Comparison of ENCODE assay signal across 1 cellular context in the genomic region with DNA sequence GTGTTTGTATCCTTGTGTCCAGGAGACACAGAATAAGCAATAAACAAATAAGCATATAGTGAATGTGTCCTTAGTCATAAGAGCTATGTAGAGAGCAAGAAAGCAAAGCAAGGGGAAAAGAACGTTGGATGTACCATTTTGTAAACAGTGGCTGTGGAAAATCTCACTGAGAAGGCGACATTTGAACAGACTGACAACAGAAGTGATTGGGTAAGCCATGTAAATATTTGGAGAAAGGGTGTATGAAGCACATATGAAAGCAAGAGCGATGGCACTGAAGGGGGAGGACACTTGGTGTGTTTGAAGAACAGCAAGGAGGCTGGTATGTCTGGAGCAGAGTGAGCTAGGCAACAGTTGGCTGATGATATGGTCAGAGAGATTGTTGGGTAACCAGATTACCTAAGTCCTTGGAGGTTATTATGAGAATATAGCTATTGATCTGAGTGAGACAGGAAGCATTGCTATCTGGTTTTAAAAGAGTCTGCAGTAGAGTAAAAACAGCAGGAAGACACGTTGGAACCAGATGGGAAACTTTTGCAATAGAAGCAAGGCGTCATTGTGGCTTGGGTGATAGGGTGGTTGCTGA.
A peak's percentile ranks its signal among the peaks of the same experiment; 100 is the strongest.
TF ChIP-seq lines count a peak whose summit lies in the region.

No MANE protein-coding gene starts in this region.

TF ChIP-seq in HepG2, 621 proteins besides CTCF, POLR2A, EP300 and RAD21 (continued from another document and continues in another):
- TF ChIP-seq ZBTB40 (IDR thresholded peaks at IDR 0.05) = no peak
- no peak for TF ChIP-seq ZBTB40 (CRISPR knock-in tag; IDR thresholded peaks at IDR 0.05)
- no peak for TF ChIP-seq ZNF160 (CRISPR knock-in tag; IDR thresholded peaks at IDR 0.05)
- TF ChIP-seq ZNF577 (CRISPR knock-in tag; IDR thresholded peaks at IDR 0.05; ENCODE audit: borderline replicate concordance, low read depth) = no peak
- peak; percentile 66; the same call in 1 of the 2 replicates for TF ChIP-seq HHEX (CRISPR knock-in tag; IDR thresholded peaks at IDR 0.05)
- peak; percentile 76 for TF ChIP-seq ZNF644 (CRISPR knock-in tag; IDR thresholded peaks at IDR 0.05; ENCODE audit: low read depth)
- no peak for TF ChIP-seq STAT6 (CRISPR knock-in tag; IDR thresholded peaks at IDR 0.05; ENCODE audit: borderline replicate concordance)
- TF ChIP-seq IKZF5 (CRISPR knock-in tag; IDR thresholded peaks at IDR 0.05) = 0 out of 2 replicates have a peak, but pooled peaks have one; percentile 31
- peak; percentile 52; the same call in 1 of the 2 replicates for TF ChIP-seq MIER3 (CRISPR knock-in tag; IDR thresholded peaks at IDR 0.05; ENCODE audit: borderline replicate concordance)
- 0 out of 2 replicates have a peak, but pooled peaks have one; percentile 49 for TF ChIP-seq TBX3 (IDR thresholded peaks at IDR 0.05; ENCODE audit: borderline replicate concordance)
- TF ChIP-seq SALL2 (CRISPR knock-in tag; IDR thresholded peaks at IDR 0.05) = no peak
- TF ChIP-seq, protein P1, sequence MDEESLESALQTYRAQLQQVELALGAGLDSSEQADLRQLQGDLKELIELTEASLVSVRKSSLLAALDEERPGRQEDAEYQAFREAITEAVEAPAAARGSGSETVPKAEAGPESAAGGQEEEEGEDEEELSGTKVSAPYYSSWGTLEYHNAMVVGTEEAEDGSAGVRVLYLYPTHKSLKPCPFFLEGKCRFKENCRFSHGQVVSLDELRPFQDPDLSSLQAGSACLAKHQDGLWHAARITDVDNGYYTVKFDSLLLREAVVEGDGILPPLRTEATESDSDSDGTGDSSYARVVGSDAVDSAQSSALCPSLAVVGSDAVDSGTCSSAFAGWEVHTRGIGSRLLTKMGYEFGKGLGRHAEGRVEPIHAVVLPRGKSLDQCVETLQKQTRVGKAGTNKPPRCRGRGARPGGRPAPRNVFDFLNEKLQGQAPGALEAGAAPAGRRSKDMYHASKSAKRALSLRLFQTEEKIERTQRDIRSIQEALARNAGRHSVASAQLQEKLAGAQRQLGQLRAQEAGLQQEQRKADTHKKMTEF (CRISPR knock-in tag; IDR thresholded peaks at IDR 0.05) = peak; percentile 27; the same call in 1 of the 2 replicates
- no peak for TF ChIP-seq FOXP1 (IDR thresholded peaks at IDR 0.05)
- TF ChIP-seq FOXP1 (CRISPR knock-in tag; IDR thresholded peaks at IDR 0.05) = peak; percentile 88
- peak; percentile 53; the same call in 1 of the 2 replicates for TF ChIP-seq THAP11 (CRISPR knock-in tag; IDR thresholded peaks at IDR 0.05)
- 0 out of 2 replicates have a peak, but pooled peaks have one; percentile 30 for TF ChIP-seq MIXL1 (CRISPR knock-in tag; IDR thresholded peaks at IDR 0.05)
- TF ChIP-seq ZFAT (CRISPR knock-in tag; conservative IDR thresholded peaks at IDR 0.05) = no peak
- TF ChIP-seq ZNF124 (CRISPR knock-in tag; IDR thresholded peaks at IDR 0.05) = no peak
- TF ChIP-seq RFX3 (CRISPR knock-in tag; IDR thresholded peaks at IDR 0.05) = no peak
- TF ChIP-seq CHD4 (IDR thresholded peaks at IDR 0.05; ENCODE audit: borderline replicate concordance, low read length) = no peak
- TF ChIP-seq, protein P2, sequence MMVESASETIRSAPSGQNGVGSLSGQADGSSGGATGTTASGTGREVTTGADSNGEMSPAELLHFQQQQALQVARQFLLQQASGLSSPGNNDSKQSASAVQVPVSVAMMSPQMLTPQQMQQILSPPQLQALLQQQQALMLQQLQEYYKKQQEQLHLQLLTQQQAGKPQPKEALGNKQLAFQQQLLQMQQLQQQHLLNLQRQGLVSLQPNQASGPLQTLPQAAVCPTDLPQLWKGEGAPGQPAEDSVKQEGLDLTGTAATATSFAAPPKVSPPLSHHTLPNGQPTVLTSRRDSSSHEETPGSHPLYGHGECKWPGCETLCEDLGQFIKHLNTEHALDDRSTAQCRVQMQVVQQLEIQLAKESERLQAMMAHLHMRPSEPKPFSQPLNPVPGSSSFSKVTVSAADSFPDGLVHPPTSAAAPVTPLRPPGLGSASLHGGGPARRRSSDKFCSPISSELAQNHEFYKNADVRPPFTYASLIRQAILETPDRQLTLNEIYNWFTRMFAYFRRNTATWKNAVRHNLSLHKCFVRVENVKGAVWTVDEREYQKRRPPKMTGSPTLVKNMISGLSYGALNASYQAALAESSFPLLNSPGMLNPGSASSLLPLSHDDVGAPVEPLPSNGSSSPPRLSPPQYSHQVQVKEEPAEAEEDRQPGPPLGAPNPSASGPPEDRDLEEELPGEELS (CRISPR knock-in tag; IDR thresholded peaks at IDR 0.05) = peak; percentile 71
- TF ChIP-seq LCORL (IDR thresholded peaks at IDR 0.05) = peak; percentile 18; the same call in 1 of the 2 replicates
- TF ChIP-seq LCORL (CRISPR knock-in tag; IDR thresholded peaks at IDR 0.05) = no peak
- TF ChIP-seq, protein P3, sequence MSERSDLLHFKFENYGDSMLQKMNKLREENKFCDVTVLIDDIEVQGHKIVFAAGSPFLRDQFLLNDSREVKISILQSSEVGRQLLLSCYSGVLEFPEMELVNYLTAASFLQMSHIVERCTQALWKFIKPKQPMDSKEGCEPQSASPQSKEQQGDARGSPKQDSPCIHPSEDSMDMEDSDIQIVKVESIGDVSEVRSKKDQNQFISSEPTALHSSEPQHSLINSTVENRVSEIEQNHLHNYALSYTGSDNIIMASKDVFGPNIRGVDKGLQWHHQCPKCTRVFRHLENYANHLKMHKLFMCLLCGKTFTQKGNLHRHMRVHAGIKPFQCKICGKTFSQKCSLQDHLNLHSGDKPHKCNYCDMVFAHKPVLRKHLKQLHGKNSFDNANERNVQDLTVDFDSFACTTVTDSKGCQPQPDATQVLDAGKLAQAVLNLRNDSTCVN (CRISPR knock-in tag; IDR thresholded peaks at IDR 0.05; ENCODE audit: borderline replicate concordance) = no peak
- no peak for TF ChIP-seq ZBTB8A (CRISPR knock-in tag; IDR thresholded peaks at IDR 0.05; ENCODE audit: borderline replicate concordance, low read depth)
- 0 out of 2 replicates have a peak, but pooled peaks have one; percentile 23 for TF ChIP-seq TBX2 (CRISPR knock-in tag; IDR thresholded peaks at IDR 0.05; ENCODE audit: borderline replicate concordance)
- no peak; the same call in 1 of the 2 replicates for TF ChIP-seq NR2F6 (IDR thresholded peaks at IDR 0.05)
- TF ChIP-seq NR2F6 (CRISPR knock-in tag; IDR thresholded peaks at IDR 0.05) = no peak
- 0 out of 2 replicates have a peak, but pooled peaks have one; percentile 33 for TF ChIP-seq GFI1 (CRISPR knock-in tag; IDR thresholded peaks at IDR 0.05; ENCODE audit: borderline replicate concordance)
- TF ChIP-seq SALL1 (CRISPR knock-in tag; IDR thresholded peaks at IDR 0.05) = peak; percentile 82
- TF ChIP-seq ZBTB14 (CRISPR knock-in tag; IDR thresholded peaks at IDR 0.05) = no peak
- TF ChIP-seq HMG20A (CRISPR knock-in tag; IDR thresholded peaks at IDR 0.05; ENCODE audit: borderline replicate concordance) = peak; percentile 75; the same call in 1 of the 2 replicates
- 0 out of 2 replicates have a peak, but pooled peaks have one; percentile 16 for TF ChIP-seq SP5 (CRISPR knock-in tag; IDR thresholded peaks at IDR 0.05; ENCODE audit: borderline replicate concordance, low read depth)
- TF ChIP-seq HNF4A (CRISPR knock-in tag; IDR thresholded peaks at IDR 0.05) = peak; percentile 22; the same call in 1 of the 2 replicates
- peak; percentile 56; the same call in 1 of the 2 replicates for TF ChIP-seq HDAC2 (CRISPR knock-in tag; IDR thresholded peaks at IDR 0.05)
- TF ChIP-seq, protein P4, sequence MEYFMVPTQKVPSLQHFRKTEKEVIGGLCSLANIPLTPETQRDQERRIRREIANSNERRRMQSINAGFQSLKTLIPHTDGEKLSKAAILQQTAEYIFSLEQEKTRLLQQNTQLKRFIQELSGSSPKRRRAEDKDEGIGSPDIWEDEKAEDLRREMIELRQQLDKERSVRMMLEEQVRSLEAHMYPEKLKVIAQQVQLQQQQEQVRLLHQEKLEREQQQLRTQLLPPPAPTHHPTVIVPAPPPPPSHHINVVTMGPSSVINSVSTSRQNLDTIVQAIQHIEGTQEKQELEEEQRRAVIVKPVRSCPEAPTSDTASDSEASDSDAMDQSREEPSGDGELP (IDR thresholded peaks at IDR 0.05; ENCODE audit: borderline replicate concordance, low read depth) = no peak
- no peak for TF ChIP-seq NFE2L2 (IDR thresholded peaks at IDR 0.05; ENCODE audit: low read length)
- peak; percentile 56 for TF ChIP-seq FOXA1 (IDR thresholded peaks at IDR 0.05)
- TF ChIP-seq FOXA1 (CRISPR knock-in tag; IDR thresholded peaks at IDR 0.05) = peak; percentile 71
- TF ChIP-seq FOXK1 (CRISPR knock-in tag; IDR thresholded peaks at IDR 0.05; ENCODE audit: borderline replicate concordance, low read depth) = peak; percentile 65; the same call in 1 of the 2 replicates
